ENCODE assay signal across 26 cellular contexts in genomic region chr5:166320923-166321480, GRCh38.
"Had no signal": no experiment of that assay in that cellular context is flagged by ENCODE, and none has a peak within 500 bp of the region (broad histone marks: within the 10 kb centered on the region; RNA-seq: fewer than 3 reads in every experiment).

No MANE protein-coding gene starts in this region.

- H3K36me3 Mint-ChIP-seq: naive thymus-derived CD8-positive, alpha-beta T cell; stimulated activated memory B cell treated with anti-CD40 and anti-IgM and Interleukin-4, amounts not matched to agents 10 μg/mL and 1 μg/mL and 100 μg/mL, for 72 hours; type B pancreatic cell had no signal

- H3K27me3 Mint-ChIP-seq: naive thymus-derived CD8-positive, alpha-beta T cell; stimulated activated memory B cell treated with anti-CD40 and anti-IgM and Interleukin-4, amounts not matched to agents 10 μg/mL and 1 μg/mL and 100 μg/mL, for 72 hours; stimulated activated naive CD8-positive, alpha-beta T cell treated with anti-CD3 and anti-CD28 coated beads, Interleukin-15, amount 100 ng/mL, for 72 hours had no signal

- H3K9me3 Mint-ChIP-seq: nephron; neural crest cell; stimulated activated naive CD8-positive, alpha-beta T cell treated with anti-CD3 and anti-CD28 coated beads, Interleukin-15, amount 100 ng/mL, for 72 hours; type B pancreatic cell had no signal

- H3K36me3 ChIP-seq: left lung, lower lobe of right lung, ovary, right atrium auricular region, right lobe of liver, tibial nerve, uterus had no signal

- H3K4me3 ChIP-seq: left lung, lower lobe of right lung, ovary, right atrium auricular region, right lobe of liver, smooth muscle cell, tibial nerve, uterus had no signal

- H3K4me2 ChIP-seq: smooth muscle cell had no signal

- H3K27ac Mint-ChIP-seq: naive thymus-derived CD8-positive, alpha-beta T cell; nephron; progenitor cell of endocrine pancreas; stimulated activated memory B cell treated with anti-CD40 and anti-IgM and Interleukin-4, amounts not matched to agents 10 μg/mL and 1 μg/mL and 100 μg/mL, for 72 hours; stimulated activated naive CD8-positive, alpha-beta T cell treated with anti-CD3 and anti-CD28 coated beads, Interleukin-15, amount 100 ng/mL, for 72 hours; type B pancreatic cell had no signal

- H3K27ac ChIP-seq: left lung, lower lobe of right lung, ovary, right atrium auricular region, right lobe of liver, tibial nerve, uterus had no signal

- ATAC-seq: left colon; left lung; lower lobe of right lung; naive thymus-derived CD8-positive, alpha-beta T cell; right lobe of liver; stimulated activated memory B cell treated with anti-CD40 and anti-IgM and Interleukin-4, amounts not matched to agents 10 μg/mL and 1 μg/mL and 100 μg/mL, for 72 hours; stimulated activated naive CD8-positive, alpha-beta T cell treated with anti-CD3 and anti-CD28 coated beads, Interleukin-15, amount 100 ng/mL, for 72 hours had no signal

- H3K27me3 ChIP-seq: left lung, ovary, right atrium auricular region, right lobe of liver, tibial nerve, uterus had no signal

- DNase-seq: hippocampal formation; kidney glomerular epithelial cell; left colon; left lung; lower lobe of right lung; mammary epithelial cell; mesenchymal stem cell; naive thymus-derived CD8-positive, alpha-beta T cell; ovary; right lobe of liver; stimulated activated CD4-positive, alpha-beta T cell treated with anti-CD3 and anti-CD28 coated beads, Interleukin-1b, Interleukin-23, amount 100 ng/mL, for 48 hours; stimulated activated CD4-positive, alpha-beta T cell treated with anti-CD3 and anti-CD28 coated beads, Interleukin-2, amount 100 ng/mL, for 48 hours; stimulated activated CD4-positive, alpha-beta T cell treated with anti-CD3 and anti-CD28 coated beads, Interleukin-4, amount 100 ng/mL, for 4 hours; stimulated activated CD8-positive, alpha-beta memory T cell treated with anti-CD3 and anti-CD28 coated beads, Interleukin-4, amount 100 ng/mL, for 48 hours; stimulated activated naive CD4-positive, alpha-beta T cell treated with Interleukin-2 at 50 U/mL for 16 hours; stimulated activated naive CD8-positive, alpha-beta T cell treated with anti-CD3 and anti-CD28 coated beads, Interleukin-15, amount 100 ng/mL, for 72 hours; substantia nigra; uterus had no signal

- H3K9me3 ChIP-seq: left lung, lower lobe of right lung, ovary, right atrium auricular region, right lobe of liver, tibial nerve, uterus had no signal

- H3K4me1 ChIP-seq: left lung, lower lobe of right lung, right atrium auricular region, right lobe of liver, tibial nerve, uterus had no signal

- H3K4me3 Mint-ChIP-seq: naive thymus-derived CD8-positive, alpha-beta T cell; nephron; neural crest cell; stimulated activated memory B cell treated with anti-CD40 and anti-IgM and Interleukin-4, amounts not matched to agents 10 μg/mL and 1 μg/mL and 100 μg/mL, for 72 hours; stimulated activated naive CD8-positive, alpha-beta T cell treated with anti-CD3 and anti-CD28 coated beads, Interleukin-15, amount 100 ng/mL, for 72 hours; type B pancreatic cell had no signal

- H3K4me1 Mint-ChIP-seq: naive thymus-derived CD8-positive, alpha-beta T cell; nephron; stimulated activated memory B cell treated with anti-CD40 and anti-IgM and Interleukin-4, amounts not matched to agents 10 μg/mL and 1 μg/mL and 100 μg/mL, for 72 hours; stimulated activated naive CD8-positive, alpha-beta T cell treated with anti-CD3 and anti-CD28 coated beads, Interleukin-15, amount 100 ng/mL, for 72 hours had no signal
